ENCODE assay signal across 14 cellular contexts in the genomic region with DNA sequence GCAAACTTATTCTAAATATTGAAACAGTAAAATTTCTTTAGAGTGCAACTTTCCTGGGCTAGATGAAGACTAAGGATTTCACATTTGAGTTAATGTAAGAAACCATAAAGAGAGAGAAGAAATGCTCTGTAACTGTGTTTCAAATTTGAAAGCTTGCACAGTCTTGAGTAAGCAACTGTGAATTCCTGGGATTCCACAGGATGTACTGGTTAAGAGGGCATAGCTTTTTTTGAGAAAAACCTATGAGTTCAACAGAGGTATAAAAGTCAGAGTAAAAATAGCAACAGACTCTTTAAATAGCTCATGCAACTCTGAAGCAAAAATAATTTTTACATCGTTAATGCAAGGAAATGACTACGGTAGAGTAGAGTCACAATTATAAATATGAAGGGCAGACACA. TPM values are rescaled to one million over a fixed set of nuclear protein-coding genes. Genes with fewer than 3 reads are reported as not detected.
DNase-seq lines count a peak whose midpoint lies in the region; ATAC-seq and TF ChIP-seq lines count a peak whose summit lies in the region.
"Had no signal": no experiment of that assay in that cellular context is flagged by ENCODE, and none has a peak within 500 bp of the region (broad histone marks: within the 10 kb centered on the region; RNA-seq: fewer than 3 reads in every experiment).

No MANE protein-coding gene starts in this region.

- H3K4me3 Mint-ChIP-seq in chondrocyte (ENCODE audit: unreplicated experiment): peak overlapping the region; percentile 23
- H3K4me3 Mint-ChIP-seq in CD8-positive, alpha-beta memory T cell: no peak overlapping the region

- no peak overlapping the region for H3K27ac ChIP-seq in CD8-positive, alpha-beta memory T cell (ENCODE audit: low read depth, low read length)
- H3K27ac ChIP-seq: dorsolateral prefrontal cortex, heart left ventricle had no signal

- no peak for ATAC-seq in GM19328 (IDR thresholded peaks at IDR 0.05; ENCODE audit: unreplicated experiment)
- ATAC-seq: heart left ventricle had no signal

- no peaks in the 10 kb centered on the region for H3K36me3 Mint-ChIP-seq in chondrocyte (ENCODE audit: low read depth)
- no peaks in the 10 kb centered on the region for H3K36me3 Mint-ChIP-seq in CD8-positive, alpha-beta memory T cell

- H3K36me3 ChIP-seq in CD8-positive, alpha-beta memory T cell (ENCODE audit: insufficient read depth, low read length): no peaks in the 10 kb centered on the region
- H3K36me3 ChIP-seq: heart left ventricle had no signal

- H3K27ac Mint-ChIP-seq in chondrocyte (ENCODE audit: unreplicated experiment): peak overlapping the region; percentile 82
- no peak overlapping the region for H3K27ac Mint-ChIP-seq in CD8-positive, alpha-beta memory T cell

- no peaks in the 10 kb centered on the region for H3K27me3 Mint-ChIP-seq in chondrocyte (ENCODE audit: low read depth)
- H3K27me3 Mint-ChIP-seq in CD8-positive, alpha-beta memory T cell: no peaks in the 10 kb centered on the region

- H3K4me1 Mint-ChIP-seq in chondrocyte (ENCODE audit: low read depth): peaks cover 27% of the 10 kb centered on the region
- no peaks in the 10 kb centered on the region for H3K4me1 Mint-ChIP-seq in CD8-positive, alpha-beta memory T cell

- no peak overlapping the region for H3K4me3 ChIP-seq in CD8-positive, alpha-beta memory T cell (ENCODE audit: low read length)
- H3K4me3 ChIP-seq: dorsolateral prefrontal cortex, heart left ventricle had no signal

- DNase-seq in GM04503 (ENCODE audit: low read depth) (peak; percentile 58), MV-4-11 (lab: John Stamatoyannopoulos, UW) (peak; percentile 11), chondrocyte (ENCODE audit: low spot score) (no peak), non-pigmented ciliary epithelial cell (ENCODE audit: low read depth) (peak; percentile 59), DMS53 treated with DMSO at 0.1 percent for 48 hours (lab: John Stamatoyannopoulos, UW; ENCODE audit: unreplicated experiment) (no peak), occipital lobe (lab: John Stamatoyannopoulos, UW) (no peak)
- DNase-seq in CD8-positive, alpha-beta memory T cell: no peak
- DNase-seq: activated CD4-positive, alpha-beta T cell treated with anti-CD3 and anti-CD28 coated beads for 1 hour; activated naive CD4-positive, alpha-beta T cell; dorsolateral prefrontal cortex; heart left ventricle; NCI-H510A treated with DMSO at 0.1 percent for 48 hours; SHP77 treated with DMSO at 0.1 percent for 48 hours had no signal

- CTCF ChIA-PET in CD8-positive, alpha-beta memory T cell (lab: Charles Lee): no interaction called here

- POLR2A ChIA-PET in CD8-positive, alpha-beta memory T cell (lab: Charles Lee): no interaction called here

- H3K9me3 ChIP-seq in CD8-positive, alpha-beta memory T cell (ENCODE audit: low read length): no peaks in the 10 kb centered on the region
- H3K9me3 ChIP-seq: heart left ventricle had no signal

- H3K27me3 ChIP-seq in CD8-positive, alpha-beta memory T cell (ENCODE audit: insufficient read depth, low read length, poor library complexity, severe bottlenecking): no peaks in the 10 kb centered on the region
- H3K27me3 ChIP-seq: dorsolateral prefrontal cortex, heart left ventricle had no signal

- H3K9me3 Mint-ChIP-seq in chondrocyte (ENCODE audit: low read depth): no peaks in the 10 kb centered on the region
- H3K9me3 Mint-ChIP-seq in CD8-positive, alpha-beta memory T cell: no peaks in the 10 kb centered on the region

- no peaks in the 10 kb centered on the region for H3K4me1 ChIP-seq in CD8-positive, alpha-beta memory T cell (ENCODE audit: insufficient read depth, low read length)

- no peak for TF ChIP-seq CTCF in chondrocyte (IDR thresholded peaks at IDR 0.05)

RNA-seq across cellular contexts. Expression of gene ZNF330, which starts 25.5 kb away (rescaled TPM):
- 19.6 to 25.9 TPM (median 25.9 TPM) in 3 replicates for total RNA-seq in chondrocyte
- total RNA-seq in occipital lobe: 23.4 TPM
- total RNA-seq in CD8-positive, alpha-beta memory T cell: 10 to 100 TPM; 55.7 to 57.5 TPM
- 27.9 TPM for polyA plus RNA-seq in CD8-positive, alpha-beta memory T cell

Comparison
In these comparisons a context has a peak if more than half of its experiments do, and no peak if none do; other contexts are left out.
1. DNase-seq: peak in GM04503 (single experiment), MV-4-11 (single experiment) and non-pigmented ciliary epithelial cell (single experiment); none in chondrocyte (single experiment), DMS53 treated with DMSO at 0.1 percent for 48 hours (single experiment), occipital lobe (single experiment) and CD8-positive, alpha-beta memory T cell (0 of 5).